Comparison of ENCODE assay signal across 10 cellular contexts in genomic region chr2:43427032-43427424, GRCh38.
DNase-seq lines count a peak whose midpoint lies in the region; ATAC-seq, FAIRE-seq and TF ChIP-seq lines count a peak whose summit lies in the region.
"Had no signal": no experiment of that assay in that cellular context is flagged by ENCODE, and none has a peak within 500 bp of the region (broad histone marks: within the 10 kb centered on the region; RNA-seq: fewer than 3 reads in every experiment).

No MANE protein-coding gene starts in this region.

- H2BK12ac ChIP-seq in trophoblast cell (ENCODE audit: low read length): peak overlapping the region; percentile 58

- peak overlapping the region; percentile 13 for H4K8ac ChIP-seq in trophoblast cell (ENCODE audit: low read depth, low read length)

- TF ChIP-seq CTCF in OCI-LY1 (IDR thresholded peaks at IDR 0.05; ENCODE audit: low read length): no peak
- TF ChIP-seq CTCF in chondrocyte (IDR thresholded peaks at IDR 0.05): no peak

- peak overlapping the region; percentile 57; the same call in 1 of the 2 replicates for H3K4me2 ChIP-seq in OCI-LY1 (ENCODE audit: low read length)
- H3K4me2 ChIP-seq in trophoblast cell (ENCODE audit: low read length): no peak overlapping the region

- H3K36me3 Mint-ChIP-seq in CD4-positive, alpha-beta memory T cell: peaks cover 23 to 24% of the 10 kb centered on the region in 2 donors
- peaks cover 2% of the 10 kb centered on the region for H3K36me3 Mint-ChIP-seq in chondrocyte (ENCODE audit: low read depth)

- FAIRE-seq in H54 (lab: Jason Lieb, UNC): no peak
- FAIRE-seq: colon had no signal

- H4K91ac ChIP-seq in trophoblast cell (ENCODE audit: low read depth, low read length): peak overlapping the region; percentile 78

- H3K9me3 ChIP-seq in CD4-positive, alpha-beta memory T cell (ENCODE audit: control insufficient read depth in 1 of 2, low read length in 2 of 2): no peaks in the 10 kb centered on the region
- no peaks in the 10 kb centered on the region for H3K9me3 ChIP-seq in OCI-LY1 (ENCODE audit: low read length)
- H3K9me3 ChIP-seq in trophoblast cell (ENCODE audit: insufficient read depth, low read depth, low read length): no peaks in the 10 kb centered on the region

- H3K9me2 ChIP-seq in OCI-LY1 (ENCODE audit: low read depth, low read length): no peaks in the 10 kb centered on the region

- H3K14ac ChIP-seq in trophoblast cell (ENCODE audit: low read length): peak overlapping the region; percentile 12

- no peaks in the 10 kb centered on the region for H3K27me3 ChIP-seq in CD4-positive, alpha-beta memory T cell (ENCODE audit: insufficient read depth, low read length)
- H3K27me3 ChIP-seq in OCI-LY1 (ENCODE audit: insufficient read depth, low read length) (no peaks in the 10 kb centered on the region), trophoblast cell (ENCODE audit: insufficient read depth, low read length) (no peaks in the 10 kb centered on the region)

- peaks cover 19% of the 10 kb centered on the region for H3K79me1 ChIP-seq in trophoblast cell (ENCODE audit: low read length)

- H3K4ac ChIP-seq in trophoblast cell (ENCODE audit: low read depth, low read length): peak overlapping the region; percentile 9

- DNase-seq in CD4-positive, alpha-beta memory T cell: no peak
- DNase-seq in chondrocyte (ENCODE audit: low spot score) (no peak), trophoblast cell (no peak), GOT3 (lab: John Stamatoyannopoulos, UW) (no peak), glomerular visceral epithelial cell (ENCODE audit: extremely low spot score) (no peak), H54 (ENCODE audit: insufficient read length, low spot score) (no peak)
- DNase-seq: NCI-H2171 treated with DMSO at 0.1 percent for 48 hours had no signal

- POLR2A ChIA-PET in CD4-positive, alpha-beta memory T cell (lab: Charles Lee; ENCODE audit: partially characterized antibody): interaction anchor here (0.6 to 2.6 kb wide), 16 partner anchors 8 to 616 kb away, joined by 3 to 13 read pairs (median 3); partner anchors contain the start of gene ZFP36L2

- peak overlapping the region; percentile 15 for H2BK5ac ChIP-seq in trophoblast cell (ENCODE audit: low read depth, low read length, poor library complexity)

- H3K79me2 ChIP-seq in OCI-LY1 (ENCODE audit: insufficient read depth, low read length) (no peaks in the 10 kb centered on the region), trophoblast cell (ENCODE audit: control insufficient read depth, insufficient read depth, low read length, poor library complexity) (no peaks in the 10 kb centered on the region)

- no peaks in the 10 kb centered on the region for H3K27me3 Mint-ChIP-seq in CD4-positive, alpha-beta memory T cell
- H3K27me3 Mint-ChIP-seq in chondrocyte (ENCODE audit: low read depth): no peaks in the 10 kb centered on the region

- no peak overlapping the region for H3K4me3 ChIP-seq in CD4-positive, alpha-beta memory T cell (ENCODE audit: low read length in 2 of 2)
- no peak overlapping the region for H3K4me3 ChIP-seq in OCI-LY1 (ENCODE audit: low read depth, low read length, poor library complexity, severe bottlenecking)
- no peak overlapping the region for H3K4me3 ChIP-seq in trophoblast cell (ENCODE audit: low read depth, low read length)

- H3K27ac Mint-ChIP-seq in CD4-positive, alpha-beta memory T cell: peak overlapping the region; percentile 3 to 92 (median 87)
- H3K27ac Mint-ChIP-seq in chondrocyte (ENCODE audit: unreplicated experiment): peak overlapping the region; percentile 80

- H3K4me1 Mint-ChIP-seq in CD4-positive, alpha-beta memory T cell: peaks cover 32 to 44% (median 37%) of the 10 kb centered on the region in 4 donors
- H3K4me1 Mint-ChIP-seq in chondrocyte (ENCODE audit: low read depth): peaks cover 34% of the 10 kb centered on the region

- no peak overlapping the region for H4K12ac ChIP-seq in trophoblast cell (ENCODE audit: low read depth, low read length)

- intact Hi-C loops in CD4-positive, alpha-beta memory T cell (cut with micrococcal nuclease): loop anchor here (5.0 kb wide), 2 partner anchors 135 to 295 kb away; no protein-coding TSS in a partner anchor

- no peaks in the 10 kb centered on the region for H4K20me1 ChIP-seq in OCI-LY1 (ENCODE audit: insufficient read depth, low read length)

- peak overlapping the region in 5 of 8 donors; percentile 5 to 81 (median 44) for H3K4me3 Mint-ChIP-seq in CD4-positive, alpha-beta memory T cell
- no peak overlapping the region for H3K4me3 Mint-ChIP-seq in chondrocyte (ENCODE audit: unreplicated experiment)

- H3F3A ChIP-seq in OCI-LY1 (ENCODE audit: insufficient read depth, low read length): no peaks in the 10 kb centered on the region

- no peaks in the 10 kb centered on the region for H3K9me3 Mint-ChIP-seq in CD4-positive, alpha-beta memory T cell
- H3K9me3 Mint-ChIP-seq in chondrocyte (ENCODE audit: low read depth): no peaks in the 10 kb centered on the region

- H2AFZ ChIP-seq in OCI-LY1 (ENCODE audit: low read length) (no peak overlapping the region), trophoblast cell (ENCODE audit: insufficient read depth, low read length, poor library complexity) (no peak overlapping the region)

- TF ChIP-seq POLR2A in H54 (IDR thresholded peaks at IDR 0.05; ENCODE audit: low read depth, low read length): no peak

- peak overlapping the region; percentile 16 for H2AK5ac ChIP-seq in trophoblast cell (ENCODE audit: low read length)

- peaks cover 39% of the 10 kb centered on the region for H3K4me1 ChIP-seq in CD4-positive, alpha-beta memory T cell (ENCODE audit: insufficient read depth, low read length)
- H3K4me1 ChIP-seq in OCI-LY1 (ENCODE audit: insufficient read depth, low read length, severe bottlenecking) (peaks cover 33% of the 10 kb centered on the region), trophoblast cell (ENCODE audit: control insufficient read depth in 1 of 2, insufficient read depth in 2 of 2, low read length in 2 of 2) (peaks cover 7 to 10% of the 10 kb centered on the region in 2 experiments)

- no peak overlapping the region for H3K23ac ChIP-seq in trophoblast cell (ENCODE audit: low read length)

- H3K18ac ChIP-seq in trophoblast cell (ENCODE audit: low read length): peak overlapping the region; percentile 13

- no CpG with 5 or more reads among the region's 8 CpGs for whole genome bisulfite sequencing in trophoblast cell (ENCODE audit: extremely low coverage, insufficient coverage, insufficient read length)

- no peaks in the 10 kb centered on the region for H3K36me3 ChIP-seq in CD4-positive, alpha-beta memory T cell (ENCODE audit: insufficient read depth, low read length)
- H3K36me3 ChIP-seq in OCI-LY1 (ENCODE audit: insufficient read depth, low read length) (no peaks in the 10 kb centered on the region; the same call in 1 of the 2 replicates), trophoblast cell (ENCODE audit: control insufficient read depth in 1 of 2, insufficient read depth in 2 of 2, low read length in 2 of 2) (peaks cover 0 to 2% of the 10 kb centered on the region in 2 experiments)

- CTCF ChIA-PET in CD4-positive, alpha-beta memory T cell (lab: Charles Lee; ENCODE audit: partially characterized antibody): interaction anchor here (0.6 to 2.1 kb wide), 5 partner anchors 58 to 306 kb away, joined by 3 to 7 read pairs (median 3); no protein-coding TSS in a partner anchor

- peak overlapping the region; percentile 20 for H3K27ac ChIP-seq in CD4-positive, alpha-beta memory T cell (ENCODE audit: low read depth, low read length)
- H3K27ac ChIP-seq in OCI-LY1 (ENCODE audit: low read depth, low read length, poor library complexity, severe bottlenecking) (peak overlapping the region; percentile 93), trophoblast cell (ENCODE audit: low read depth, low read length) (peak overlapping the region; percentile 62)

- H3K9ac ChIP-seq in OCI-LY1 (ENCODE audit: low read length) (no peak overlapping the region), trophoblast cell (ENCODE audit: low read length) (no peak overlapping the region)

- H2BK120ac ChIP-seq in trophoblast cell (ENCODE audit: insufficient read depth, low read length, poor library complexity): peak overlapping the region; percentile 70

- no peak for ATAC-seq in GM19395 (IDR thresholded peaks at IDR 0.05; ENCODE audit: unreplicated experiment)

Comparison
In these comparisons a context has a peak if more than half of its experiments do, and no peak if none do; other contexts are left out.
1. H3K27ac ChIP-seq: peak in every context shown above with its lines; median percentile 93 in OCI-LY1; 62 in trophoblast cell; 20 in CD4-positive, alpha-beta memory T cell.